ENCODE assay signal across 8 cellular contexts in the genomic region with DNA sequence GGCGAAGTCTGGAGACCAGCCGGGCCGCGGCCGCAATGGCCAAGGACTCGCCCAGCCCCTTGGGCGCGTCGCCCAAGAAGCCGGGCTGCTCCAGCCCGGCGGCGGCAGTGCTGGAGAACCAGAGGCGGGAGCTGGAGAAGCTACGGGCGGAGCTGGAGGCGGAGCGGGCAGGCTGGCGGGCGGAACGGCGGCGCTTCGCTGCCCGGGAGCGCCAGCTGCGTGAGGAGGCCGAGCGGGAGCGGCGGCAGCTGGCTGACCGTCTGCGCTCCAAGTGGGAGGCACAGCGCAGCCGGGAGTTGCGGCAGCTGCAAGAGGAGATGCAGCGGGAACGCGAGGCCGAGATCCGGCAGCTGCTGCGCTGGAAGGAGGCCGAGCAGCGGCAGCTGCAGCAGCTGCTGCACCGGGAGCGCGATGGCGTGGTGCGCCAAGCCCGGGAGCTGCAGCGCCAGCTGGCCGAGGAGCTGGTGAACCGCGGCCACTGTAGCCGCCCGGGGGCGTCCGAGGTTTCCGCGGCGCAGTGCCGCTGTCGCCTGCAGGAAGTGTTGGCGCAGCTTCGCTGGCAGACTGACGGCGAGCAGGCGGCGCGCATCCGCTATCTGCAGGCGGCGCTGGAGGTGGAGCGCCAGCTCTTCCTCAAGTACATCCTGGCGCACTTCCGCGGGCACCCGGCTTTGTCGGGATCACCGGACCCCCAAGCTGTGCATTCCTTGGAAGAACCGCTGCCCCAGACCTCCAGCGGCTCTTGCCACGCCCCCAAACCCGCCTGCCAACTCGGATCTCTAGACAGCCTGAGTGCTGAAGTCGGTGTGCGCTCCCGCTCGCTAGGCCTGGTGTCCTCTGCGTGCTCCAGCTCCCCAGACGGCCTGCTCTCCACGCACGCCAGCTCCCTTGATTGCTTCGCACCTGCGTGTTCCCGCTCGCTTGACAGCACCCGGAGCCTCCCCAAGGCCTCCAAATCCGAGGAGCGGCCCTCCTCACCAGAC. TPM values are rescaled to one million over a fixed set of nuclear protein-coding genes. Genes with fewer than 3 reads are reported as not detected.
DNase-seq lines count a peak whose midpoint lies in the region; ATAC-seq and TF ChIP-seq lines count a peak whose summit lies in the region.
"Not testable (repeated sequence)": the region's sequence is repeated elsewhere in the genome, so short reads cannot be mapped to it uniquely, and the experiment has no call there.

No MANE protein-coding gene starts in this region.

- H3K27ac Mint-ChIP-seq in activated CD8-positive, alpha-beta T cell treated with anti-CD3 and anti-CD28 coated beads for 36 hours; naive thymus-derived CD4-positive, alpha-beta T cell: not testable (repeated sequence)

- not testable (repeated sequence) for H3K9me3 Mint-ChIP-seq in activated CD8-positive, alpha-beta T cell treated with anti-CD3 and anti-CD28 coated beads for 36 hours; naive thymus-derived CD4-positive, alpha-beta T cell

- peak; percentile 65 for ATAC-seq in GM18867 (IDR thresholded peaks at IDR 0.05; ENCODE audit: unreplicated experiment)
- peak; percentile 63 for ATAC-seq in GM21529 (IDR thresholded peaks at IDR 0.05; ENCODE audit: unreplicated experiment)
- ATAC-seq in HG02973 (IDR thresholded peaks at IDR 0.05; ENCODE audit: unreplicated experiment), result peak; percentile 65
- peak; percentile 62 for ATAC-seq in HG03457 (IDR thresholded peaks at IDR 0.05; ENCODE audit: unreplicated experiment)
- ATAC-seq in activated CD8-positive, alpha-beta T cell treated with anti-CD3 and anti-CD28 coated beads for 36 hours, result peak; percentile 87
- peak; percentile 89 for ATAC-seq in Right ventricle myocardium inferior
- peak; percentile 86 for ATAC-seq in naive thymus-derived CD4-positive, alpha-beta T cell
- peak; percentile 85 for ATAC-seq in aorta (ENCODE audit: low FRiP score)

- H3K4me3 ChIP-seq in naive thymus-derived CD4-positive, alpha-beta T cell (ENCODE audit: low read length); aorta (ENCODE audit: low read length in 2 of 2): not testable (repeated sequence)

- WGBS in aorta, 2 donors, result no CpG with 5 or more reads among the region's 100 CpGs

- H3K36me3 Mint-ChIP-seq in activated CD8-positive, alpha-beta T cell treated with anti-CD3 and anti-CD28 coated beads for 36 hours (ENCODE audit: low read depth); naive thymus-derived CD4-positive, alpha-beta T cell: not testable (repeated sequence)

- not testable (repeated sequence) for H3K27me3 Mint-ChIP-seq in activated CD8-positive, alpha-beta T cell treated with anti-CD3 and anti-CD28 coated beads for 36 hours; naive thymus-derived CD4-positive, alpha-beta T cell

- CTCF ChIA-PET in activated CD8-positive, alpha-beta T cell treated with anti-CD3 and anti-CD28 coated beads for 36 hours (lab: Charles Lee); naive thymus-derived CD4-positive, alpha-beta T cell (lab: Charles Lee): not testable (repeated sequence)

- H3K4me1 ChIP-seq in naive thymus-derived CD4-positive, alpha-beta T cell (ENCODE audit: control insufficient read depth in 2 of 2, insufficient read depth in 2 of 2, low read length in 2 of 2); aorta (ENCODE audit: control insufficient read depth in 1 of 2, insufficient read depth in 2 of 2, low read length in 2 of 2): not testable (repeated sequence)

- H3K9me3 ChIP-seq in naive thymus-derived CD4-positive, alpha-beta T cell (ENCODE audit: control insufficient read depth in 2 of 3, low read length in 3 of 3); aorta (ENCODE audit: control insufficient read depth, low read length): not testable (repeated sequence)

- not testable (repeated sequence) for DNase-seq in activated CD8-positive, alpha-beta T cell treated with anti-CD3 and anti-CD28 coated beads for 36 hours; Right ventricle myocardium inferior (ENCODE audit: missing footprints); naive thymus-derived CD4-positive, alpha-beta T cell; aorta

- POLR2A ChIA-PET in activated CD8-positive, alpha-beta T cell treated with anti-CD3 and anti-CD28 coated beads for 36 hours (lab: Charles Lee); naive thymus-derived CD4-positive, alpha-beta T cell (lab: Charles Lee): not testable (repeated sequence)

- not testable (repeated sequence) for H3K27ac ChIP-seq in naive thymus-derived CD4-positive, alpha-beta T cell (ENCODE audit: low read depth, low read length); aorta (ENCODE audit: low read depth in 1 of 2, low read length in 2 of 2)

- H3K4me1 Mint-ChIP-seq in activated CD8-positive, alpha-beta T cell treated with anti-CD3 and anti-CD28 coated beads for 36 hours (ENCODE audit: low read depth); naive thymus-derived CD4-positive, alpha-beta T cell: not testable (repeated sequence)

- TF ChIP-seq CTCF in activated CD8-positive, alpha-beta T cell treated with anti-CD3 and anti-CD28 coated beads for 36 hours (IDR thresholded peaks at IDR 0.05), result not testable (repeated sequence)

- H3K27me3 ChIP-seq in naive thymus-derived CD4-positive, alpha-beta T cell (ENCODE audit: control insufficient read depth in 2 of 2, insufficient read depth in 2 of 2, low read length in 2 of 2); aorta (ENCODE audit: control insufficient read depth in 1 of 2, insufficient read depth in 2 of 2, low read length in 1 of 2): not testable (repeated sequence)

- intact Hi-C loops in activated CD8-positive, alpha-beta T cell treated with anti-CD3 and anti-CD28 coated beads for 36 hours (cut with micrococcal nuclease); Right ventricle myocardium inferior (cut with DNase I); naive thymus-derived CD4-positive, alpha-beta T cell (cut with micrococcal nuclease); aorta (cut with DNase I): not testable (repeated sequence)

- not testable (repeated sequence) for H3K4me3 Mint-ChIP-seq in activated CD8-positive, alpha-beta T cell treated with anti-CD3 and anti-CD28 coated beads for 36 hours; naive thymus-derived CD4-positive, alpha-beta T cell

- H3K36me3 ChIP-seq in naive thymus-derived CD4-positive, alpha-beta T cell (ENCODE audit: control insufficient read depth in 2 of 3, insufficient read depth in 3 of 3, low read length in 3 of 3); aorta (ENCODE audit: control insufficient read depth in 1 of 2, insufficient read depth in 2 of 2, low read length in 1 of 2): not testable (repeated sequence)

RNA-seq across cellular contexts. Expression of gene RIMBP3B, which starts 0.6 kb away (rescaled TPM):
- total RNA-seq in activated CD8-positive, alpha-beta T cell treated with anti-CD3 and anti-CD28 coated beads for 36 hours, result under 1 TPM; 0.16 to 0.29 TPM
- total RNA-seq in Right ventricle myocardium inferior, result 0.08 TPM
- 1 to 10 TPM in 2 of 5 experiments, under 1 TPM in 2, not detected in 1; 0.31 to 4.1 (median 1.8) TPM for total RNA-seq in naive thymus-derived CD4-positive, alpha-beta T cell
- polyA plus RNA-seq in naive thymus-derived CD4-positive, alpha-beta T cell, result 1 to 10 TPM in 1 of 2 donors, under 1 TPM in 1; 0.96 to 1.3 TPM
- under 1 TPM in 1 of 2 donors, not detected in 1; 0.66 TPM for total RNA-seq in aorta
- polyA plus RNA-seq in aorta, result not detected

RNA-seq across cellular contexts. Expression of gene HIC2, which starts 33.1 kb away (rescaled TPM):
- 1 to 10 TPM; 3.8 to 4.1 TPM for total RNA-seq in activated CD8-positive, alpha-beta T cell treated with anti-CD3 and anti-CD28 coated beads for 36 hours
- 1.4 TPM for total RNA-seq in Right ventricle myocardium inferior
- total RNA-seq in naive thymus-derived CD4-positive, alpha-beta T cell, result 10 to 100 TPM in 4 of 5 experiments, 1 to 10 TPM in 1; 4.5 to 13.8 (median 11.4) TPM
- polyA plus RNA-seq in naive thymus-derived CD4-positive, alpha-beta T cell, result 1 to 10 TPM in 1 of 2 donors, under 1 TPM in 1; 0.44 to 1.2 TPM
- 1 to 10 TPM; 4.7 to 5.4 TPM for total RNA-seq in aorta
- polyA plus RNA-seq in aorta, result 1 to 10 TPM in 1 of 2 donors, under 1 TPM in 1; 0.38 to 1.1 TPM
